Comparison of ENCODE assay signal across 29 cellular contexts in genomic region chr16:87984868-87985267, GRCh38. TPM values are rescaled to one million over a fixed set of nuclear protein-coding genes. Genes with fewer than 3 reads are reported as not detected.
A peak's percentile ranks its signal among the peaks of the same experiment; 100 is the strongest.
DNase-seq lines count a peak whose midpoint lies in the region; ATAC-seq and TF ChIP-seq lines count a peak whose summit lies in the region.
"Had no signal": no experiment of that assay in that cellular context is flagged by ENCODE, and none has a peak within 500 bp of the region (broad histone marks: within the 10 kb centered on the region; RNA-seq: fewer than 3 reads in every experiment).

No MANE protein-coding gene starts in this region.

- WGBS in endodermal cell (ENCODE audit: insufficient coverage in 1 of 2, insufficient read length in 1 of 2), 2 experiments: 96 to 97% methylated on average over 12 to 22 of the region's 22 CpGs

- H3K4me1 Mint-ChIP-seq in activated T-cell treated with anti-CD3 and anti-CD28 coated beads, Interleukin-2, amount 50 U/mL, for 4 hours (ENCODE audit: low read depth): peaks cover 57% of the 10 kb centered on the region
- H3K4me1 Mint-ChIP-seq in T-helper 17 cell (peaks cover 18% of the 10 kb centered on the region), endodermal cell (peaks cover 13% of the 10 kb centered on the region)
- peaks cover 58% of the 10 kb centered on the region for H3K4me1 Mint-ChIP-seq in stimulated activated effector memory CD8-positive, alpha-beta T cell treated with anti-CD3 and anti-CD28 coated beads, Interleukin-12 subunit alpha, Interleukin-12 subunit beta, amount 100 ng/mL, for 72 hours

- H3K36me3 ChIP-seq in endodermal cell (ENCODE audit: control insufficient read depth, insufficient read depth, low read length): peaks cover 6% of the 10 kb centered on the region
- H3K36me3 ChIP-seq: BE2C, pancreas had no signal

- H3K36me3 Mint-ChIP-seq in activated T-cell treated with anti-CD3 and anti-CD28 coated beads, Interleukin-2, amount 50 U/mL, for 4 hours (ENCODE audit: insufficient read depth): peaks cover 46% of the 10 kb centered on the region
- H3K36me3 Mint-ChIP-seq in T-helper 17 cell (ENCODE audit: low read depth): peaks cover 2% of the 10 kb centered on the region
- peaks cover 43% of the 10 kb centered on the region for H3K36me3 Mint-ChIP-seq in endodermal cell (ENCODE audit: low read depth)
- peaks cover 88% of the 10 kb centered on the region for H3K36me3 Mint-ChIP-seq in stimulated activated effector memory CD8-positive, alpha-beta T cell treated with anti-CD3 and anti-CD28 coated beads, Interleukin-12 subunit alpha, Interleukin-12 subunit beta, amount 100 ng/mL, for 72 hours

- ATAC-seq in activated T-cell treated with anti-CD3 and anti-CD28 coated beads, Interleukin-2, amount 50 U/mL, for 4 hours: no peak
- ATAC-seq in T-helper 17 cell (no peak), GM19395 (IDR thresholded peaks at IDR 0.05; ENCODE audit: unreplicated experiment) (no peak), HG03095 (IDR thresholded peaks at IDR 0.05; ENCODE audit: unreplicated experiment) (no peak)
- ATAC-seq in stimulated activated effector memory CD8-positive, alpha-beta T cell treated with anti-CD3 and anti-CD28 coated beads, Interleukin-12 subunit alpha, Interleukin-12 subunit beta, amount 100 ng/mL, for 72 hours: no peak
- ATAC-seq: gastrocnemius medialis, left cardiac atrium, pancreas, right cardiac atrium had no signal

- no peaks in the 10 kb centered on the region for H3K27me3 Mint-ChIP-seq in activated T-cell treated with anti-CD3 and anti-CD28 coated beads, Interleukin-2, amount 50 U/mL, for 4 hours (ENCODE audit: low read depth)
- H3K27me3 Mint-ChIP-seq in T-helper 17 cell (no peaks in the 10 kb centered on the region), endodermal cell (ENCODE audit: insufficient read depth) (no peaks in the 10 kb centered on the region)
- H3K27me3 Mint-ChIP-seq: activated CD4-positive, alpha-beta T cell treated with anti-CD3 and anti-CD28 coated beads, Interleukin-2, amount 10 ng/mL, durations not matched to agents 24 days and 14 days; central memory CD8-positive, alpha-beta T cell had no signal

- TF ChIP-seq CTCF in endodermal cell (conservative IDR thresholded peaks at IDR 0.05): no peak

- H3K4me3 Mint-ChIP-seq in activated T-cell treated with anti-CD3 and anti-CD28 coated beads, Interleukin-2, amount 50 U/mL, for 4 hours: peak overlapping the region; percentile 50
- H3K4me3 Mint-ChIP-seq in T-helper 17 cell (no peak overlapping the region), endodermal cell (no peak overlapping the region)
- peak overlapping the region; percentile 65 for H3K4me3 Mint-ChIP-seq in stimulated activated effector memory CD8-positive, alpha-beta T cell treated with anti-CD3 and anti-CD28 coated beads, Interleukin-12 subunit alpha, Interleukin-12 subunit beta, amount 100 ng/mL, for 72 hours
- H3K4me3 Mint-ChIP-seq: activated CD4-positive, alpha-beta T cell treated with anti-CD3 and anti-CD28 coated beads, Interleukin-2, amount 10 ng/mL, durations not matched to agents 24 days and 14 days; central memory CD8-positive, alpha-beta T cell; nephron progenitor cell; T-helper 2 cell treated with Interferon-gamma antibody and Interleukin-4, amounts not matched to agents 5 μg/mL and 100 μg/mL, for 36 hours had no signal

- no peak overlapping the region for H3K4me3 ChIP-seq in endodermal cell (ENCODE audit: low read length)
- H3K4me3 ChIP-seq: dorsolateral prefrontal cortex, gastrocnemius medialis, pancreas, PC-9, tibial nerve had no signal

- H3K4me1 ChIP-seq in endodermal cell (ENCODE audit: control insufficient read depth, insufficient read depth, low read length): no peaks in the 10 kb centered on the region
- H3K4me1 ChIP-seq: BE2C, tibial nerve had no signal

- no peak overlapping the region for H3K9ac ChIP-seq in endodermal cell (ENCODE audit: extremely low read depth, low read length, poor library complexity, severe bottlenecking)

- no peaks in the 10 kb centered on the region for H3K9me3 ChIP-seq in T-helper 17 cell (ENCODE audit: control insufficient read depth, low read length, poor library complexity, severe bottlenecking)
- no peaks in the 10 kb centered on the region for H3K9me3 ChIP-seq in endodermal cell (ENCODE audit: control insufficient read depth, low read length)
- H3K9me3 ChIP-seq: BE2C, gastrocnemius medialis, pancreas, tibial nerve had no signal

- DNase-seq in activated T-cell treated with anti-CD3 and anti-CD28 coated beads, Interleukin-2, amount 50 U/mL, for 4 hours: no peak
- no peak for DNase-seq in activated T-cell treated with anti-CD3 and anti-CD28 coated beads, Interleukin-2, amount 50 U/mL, for 1 hour
- DNase-seq in T-helper 17 cell: no peak
- no peak for DNase-seq in endodermal cell
- DNase-seq in stimulated activated effector memory CD8-positive, alpha-beta T cell treated with anti-CD3 and anti-CD28 coated beads, Interleukin-12 subunit alpha, Interleukin-12 subunit beta, amount 100 ng/mL, for 72 hours (ENCODE audit: low spot score in 2 of 2): no peak
- DNase-seq in NCI-H526 treated with DMSO at 0.1 percent for 48 hours (lab: John Stamatoyannopoulos, UW): no peak
- DNase-seq: activated CD4-positive, alpha-beta T cell treated with anti-CD3 and anti-CD28 coated beads, Interleukin-2, amount 10 ng/mL, durations not matched to agents 24 days and 14 days; activated naive CD4-positive, alpha-beta T cell; BE2C; DMS53; dorsolateral prefrontal cortex; gastrocnemius medialis; left cardiac atrium; mammary epithelial cell; NCI-H1048; NCI-H1694 treated with DMSO at 0.1 percent for 48 hours; NCI-H2171; NCI-H524; nephron progenitor cell; PC-9; right cardiac atrium; Right ventricle myocardium superior had no signal

- H3K9me3 Mint-ChIP-seq in activated T-cell treated with anti-CD3 and anti-CD28 coated beads, Interleukin-2, amount 50 U/mL, for 4 hours: no peaks in the 10 kb centered on the region
- H3K9me3 Mint-ChIP-seq in endodermal cell: no peaks in the 10 kb centered on the region
- no peaks in the 10 kb centered on the region for H3K9me3 Mint-ChIP-seq in stimulated activated effector memory CD8-positive, alpha-beta T cell treated with anti-CD3 and anti-CD28 coated beads, Interleukin-12 subunit alpha, Interleukin-12 subunit beta, amount 100 ng/mL, for 72 hours
- H3K9me3 Mint-ChIP-seq: activated CD4-positive, alpha-beta T cell treated with anti-CD3 and anti-CD28 coated beads, Interleukin-2, amount 10 ng/mL, durations not matched to agents 24 days and 14 days; central memory CD8-positive, alpha-beta T cell; nephron progenitor cell; T-helper 2 cell treated with Interferon-gamma antibody and Interleukin-4, amounts not matched to agents 5 μg/mL and 100 μg/mL, for 36 hours had no signal

- no peak overlapping the region for H3K27ac ChIP-seq in endodermal cell (ENCODE audit: low read depth, low read length)
- H3K27ac ChIP-seq: dorsolateral prefrontal cortex, pancreas, PC-9, tibial nerve had no signal

- H3K27ac Mint-ChIP-seq in T-helper 17 cell (peak overlapping the region; percentile 56), endodermal cell (peak overlapping the region; percentile 79)
- H3K27ac Mint-ChIP-seq in stimulated activated effector memory CD8-positive, alpha-beta T cell treated with anti-CD3 and anti-CD28 coated beads, Interleukin-12 subunit alpha, Interleukin-12 subunit beta, amount 100 ng/mL, for 72 hours: peak overlapping the region; percentile 98
- H3K27ac Mint-ChIP-seq: nephron progenitor cell had no signal

- no peaks in the 10 kb centered on the region for H3K27me3 ChIP-seq in endodermal cell (ENCODE audit: control insufficient read depth, insufficient read depth, low read length, poor library complexity, severe bottlenecking)
- H3K27me3 ChIP-seq: BE2C, dorsolateral prefrontal cortex, gastrocnemius medialis, pancreas, tibial nerve had no signal

RNA-seq across cellular contexts. Expression of gene BANP, which starts 33.6 kb away (rescaled TPM):
- total RNA-seq in activated T-cell treated with anti-CD3 and anti-CD28 coated beads, Interleukin-2, amount 50 U/mL, for 4 hours: 10 to 100 TPM; 25.2 to 29.4 (median 25.9) TPM
- 10 to 100 TPM; 46.9 to 47.9 TPM for total RNA-seq in T-helper 17 cell
- total RNA-seq in endodermal cell: 10 to 100 TPM; 39.5 to 45.5 TPM
- polyA plus RNA-seq in endodermal cell (2013, experiment 1 of 2): 23.8 TPM
- 20.0 TPM for polyA plus RNA-seq in endodermal cell (2013, experiment 2 of 2)

RNA-seq across cellular contexts. Expression of gene CA5A, which starts 48.5 kb away (rescaled TPM):
- total RNA-seq in activated T-cell treated with anti-CD3 and anti-CD28 coated beads, Interleukin-2, amount 50 U/mL, for 4 hours: under 1 TPM in 1 of 3 donors, not detected in 2; 0.43 TPM
- not detected for total RNA-seq in T-helper 17 cell
- not detected for total RNA-seq in endodermal cell
- polyA plus RNA-seq in endodermal cell (2013, experiment 1 of 2): not detected
- polyA plus RNA-seq in endodermal cell (2013, experiment 2 of 2): not detected
- total RNA-seq: A673; activated CD4-positive, alpha-beta T cell treated with anti-CD3 and anti-CD28 coated beads, Interleukin-2, amount 10 ng/mL, durations not matched to agents 24 days and 14 days; gastrocnemius medialis; left cardiac atrium; mammary epithelial cell; pancreas; right cardiac atrium; Right ventricle myocardium superior; tibial nerve had no signal
- polyA plus RNA-seq: mammary epithelial cell, right cardiac atrium had no signal

Comparison
In these comparisons a context has a peak if more than half of its experiments do, and no peak if none do; other contexts are left out.
1. H3K4me3 Mint-ChIP-seq: peak in activated T-cell treated with anti-CD3 and anti-CD28 coated beads, Interleukin-2, amount 50 U/mL, for 4 hours (single experiment) and stimulated activated effector memory CD8-positive, alpha-beta T cell treated with anti-CD3 and anti-CD28 coated beads, Interleukin-12 subunit alpha, Interleukin-12 subunit beta, amount 100 ng/mL, for 72 hours (single experiment); none in T-helper 17 cell (single experiment) and endodermal cell (single experiment).
2. Peak in every context shown above with its lines, with median percentiles within 50 percentile points of each other: H3K27ac Mint-ChIP-seq.